29 cellular contexts compared by ENCODE assay signal in genomic region chr13:75376792-75377402, GRCh38.
"Had no signal": no experiment of that assay in that cellular context is flagged by ENCODE, and none has a peak within 500 bp of the region (broad histone marks: within the 10 kb centered on the region; RNA-seq: fewer than 3 reads in every experiment).

No MANE protein-coding gene starts in this region.

- H3K4me2 ChIP-seq: SK-N-SH had no signal

- H3K36me3 Mint-ChIP-seq: activated CD4-positive, alpha-beta memory T cell treated with anti-CD3 and anti-CD28 coated beads for 36 hours; activated naive CD4-positive, alpha-beta T cell treated with anti-CD3 and anti-CD28 coated beads, Interleukin-2, amount 50 U/mL, for 72 hours had no signal

- H3K36me3 ChIP-seq: ascending aorta, MG63, Peyer's patch, SJCRH30 had no signal

- H3K27ac ChIP-seq: ascending aorta, body of pancreas, Peyer's patch, RWPE1, SJCRH30, VCaP had no signal

- H3K9me3 ChIP-seq: ascending aorta, body of pancreas, MG63, Peyer's patch, SJCRH30, SK-N-SH had no signal

- H3K9me3 Mint-ChIP-seq: activated CD4-positive, alpha-beta memory T cell treated with anti-CD3 and anti-CD28 coated beads for 36 hours; activated CD4-positive, alpha-beta T cell treated with anti-CD3 and anti-CD28 coated beads, Interleukin-2, amount 10 ng/mL, durations not matched to agents 7 days and 5 days; activated naive CD4-positive, alpha-beta T cell treated with anti-CD3 and anti-CD28 coated beads, Interleukin-2, amount 50 U/mL, for 72 hours; activated naive CD8-positive, alpha-beta T cell treated with anti-CD3 and anti-CD28 coated beads, Interleukin-2, amount 50 U/mL, for 24 hours; activated T-cell treated with anti-CD3 and anti-CD28 coated beads, Interleukin-2, amount 50 U/mL, for 4 hours had no signal

- H3K4me3 ChIP-seq: ascending aorta, body of pancreas, MG63, Peyer's patch, SJCRH30 had no signal

- H3K27ac Mint-ChIP-seq: activated CD4-positive, alpha-beta memory T cell treated with anti-CD3 and anti-CD28 coated beads for 36 hours; activated CD4-positive, alpha-beta T cell treated with anti-CD3 and anti-CD28 coated beads, Interleukin-2, amount 10 ng/mL, durations not matched to agents 7 days and 5 days; activated naive CD4-positive, alpha-beta T cell treated with anti-CD3 and anti-CD28 coated beads, Interleukin-2, amount 50 U/mL, for 72 hours; activated naive CD8-positive, alpha-beta T cell treated with anti-CD3 and anti-CD28 coated beads, Interleukin-2, amount 50 U/mL, for 24 hours had no signal

- DNase-seq: activated CD4-positive, alpha-beta memory T cell treated with anti-CD3 and anti-CD28 coated beads for 36 hours; activated CD4-positive, alpha-beta T cell treated with anti-CD3 and anti-CD28 coated beads, Interleukin-2, amount 10 ng/mL, durations not matched to agents 7 days and 5 days; activated CD4-positive, CD25-positive, alpha-beta regulatory T cell; activated CD8-positive, alpha-beta memory T cell treated with anti-CD3 and anti-CD28 coated beads for 24 hours; activated effector memory CD4-positive, alpha-beta T cell treated with anti-CD3 and anti-CD28 coated beads, Interleukin-2, amount 50 U/mL, for 16 hours; activated naive CD4-positive, alpha-beta T cell treated with Interleukin-2 at 50 U/mL for 16 hours; activated naive CD8-positive, alpha-beta T cell treated with anti-CD3 and anti-CD28 coated beads, Interleukin-2, amount 50 U/mL, for 24 hours; activated T-cell treated with anti-CD3 and anti-CD28 coated beads, Interleukin-2, amount 50 U/mL, for 4 hours; amniotic stem cell; body of pancreas; central memory CD4-positive, alpha-beta T cell; MG63; MV-4-11; NCI-H1105; NCI-H1436; NCI-H1694 treated with DMSO at 0.1 percent for 48 hours; NCI-H2029 treated with DMSO at 0.1 percent for 48 hours; NCI-H345; NCI-H510A; NCI-H69; Peyer's patch; Right ventricle myocardium superior; SJCRH30; SK-N-SH; T-helper 1 cell had no signal

- H3K9ac ChIP-seq: SK-N-SH had no signal

- H3K4me1 ChIP-seq: ascending aorta, body of pancreas, Peyer's patch, SJCRH30 had no signal

- H3K4me3 Mint-ChIP-seq: activated CD4-positive, alpha-beta memory T cell treated with anti-CD3 and anti-CD28 coated beads for 36 hours; activated CD4-positive, alpha-beta T cell treated with anti-CD3 and anti-CD28 coated beads, Interleukin-2, amount 10 ng/mL, durations not matched to agents 7 days and 5 days; activated naive CD8-positive, alpha-beta T cell treated with anti-CD3 and anti-CD28 coated beads, Interleukin-2, amount 50 U/mL, for 24 hours; activated T-cell treated with anti-CD3 and anti-CD28 coated beads, Interleukin-2, amount 50 U/mL, for 4 hours had no signal

- H3K27me3 ChIP-seq: ascending aorta, body of pancreas, MG63, Peyer's patch, SJCRH30 had no signal

- H3K4me1 Mint-ChIP-seq: activated CD4-positive, alpha-beta T cell treated with anti-CD3 and anti-CD28 coated beads, Interleukin-2, amount 10 ng/mL, durations not matched to agents 7 days and 5 days; activated naive CD8-positive, alpha-beta T cell treated with anti-CD3 and anti-CD28 coated beads, Interleukin-2, amount 50 U/mL, for 24 hours had no signal

- ATAC-seq: activated naive CD4-positive, alpha-beta T cell treated with anti-CD3 and anti-CD28 coated beads, Interleukin-2, amount 50 U/mL, for 72 hours; activated naive CD8-positive, alpha-beta T cell treated with anti-CD3 and anti-CD28 coated beads, Interleukin-2, amount 50 U/mL, for 24 hours; activated T-cell treated with anti-CD3 and anti-CD28 coated beads, Interleukin-2, amount 50 U/mL, for 4 hours; body of pancreas had no signal

- H3K27me3 Mint-ChIP-seq: activated CD4-positive, alpha-beta memory T cell treated with anti-CD3 and anti-CD28 coated beads for 36 hours; activated naive CD8-positive, alpha-beta T cell treated with anti-CD3 and anti-CD28 coated beads, Interleukin-2, amount 50 U/mL, for 24 hours had no signal
